9 cellular contexts compared by ENCODE assay signal in genomic region chr16:24700549-24701392, GRCh38. TPM values are rescaled to one million over a fixed set of nuclear protein-coding genes. Genes with fewer than 3 reads are reported as not detected.
DNase-seq lines count a peak whose midpoint lies in the region; ATAC-seq and TF ChIP-seq lines count a peak whose summit lies in the region.
"Had no signal": no experiment of that assay in that cellular context is flagged by ENCODE, and none has a peak within 500 bp of the region (broad histone marks: within the 10 kb centered on the region; RNA-seq: fewer than 3 reads in every experiment).

No MANE protein-coding gene starts in this region.

- DNase-seq in SIG-M5 treated with dmso at 0.1 percent for 504 hours (lab: John Stamatoyannopoulos, UW; ENCODE audit: unreplicated experiment) (peak; percentile 28), SIG-M5 (lab: John Stamatoyannopoulos, UW) (no peak), cardiac fibroblast (ENCODE audit: low read depth in 2 of 2) (peak; percentile 99), left lung (peak in 1 of 2 donors; percentile 68), type B pancreatic cell (ENCODE audit: extremely low spot score, unreplicated experiment) (no peak), GF-D8 (lab: John Stamatoyannopoulos, UW) (no peak), SKM-1 (lab: John Stamatoyannopoulos, UW; ENCODE audit: unreplicated experiment) (no peak)
- DNase-seq in stimulated activated CD4-positive, alpha-beta T cell treated with anti-CD3 and anti-CD28 coated beads, Interleukin-2, amount 100 ng/mL, for 24 hours, result no peak

- peaks cover 5 to 6% of the 10 kb centered on the region in 2 donors for H3K4me1 ChIP-seq in left lung
- H3K4me1 ChIP-seq: BLaER1 treated with 17β-estradiol and CSF1 and Interleukin-3, amounts not matched to agents 10 nM and 100 nM had no signal

- no peaks in the 10 kb centered on the region for H3K27me3 ChIP-seq in left lung
- H3K27me3 ChIP-seq: BLaER1 treated with 17β-estradiol and CSF1 and Interleukin-3, amounts not matched to agents 10 nM and 100 nM had no signal

- peak overlapping the region; percentile 33 to 49 for H3K27ac ChIP-seq in left lung
- H3K27ac ChIP-seq: BLaER1 treated with 17β-estradiol and CSF1 and Interleukin-3, amounts not matched to agents 10 nM and 100 nM had no signal

- peak overlapping the region; percentile 65 for H3K27ac Mint-ChIP-seq in type B pancreatic cell

- no peaks in the 10 kb centered on the region for H3K9me3 Mint-ChIP-seq in type B pancreatic cell

- ATAC-seq in left lung, result peak; percentile 95

- TF ChIP-seq CTCF in cardiac fibroblast (IDR thresholded peaks at IDR 0.05; ENCODE audit: low read depth, low read length), result peak; percentile 47
- peak in 1 of 2 donors; percentile 17 for TF ChIP-seq CTCF in left lung (IDR thresholded peaks at IDR 0.05)
- TF ChIP-seq CTCF in type B pancreatic cell (conservative IDR thresholded peaks at IDR 0.05), result no peak

- intact Hi-C loops in left lung (cut with DNase I), result no loop called here

- H3K36me3 ChIP-seq in left lung, result no peaks in the 10 kb centered on the region
- H3K36me3 ChIP-seq: BLaER1 treated with 17β-estradiol and CSF1 and Interleukin-3, amounts not matched to agents 10 nM and 100 nM had no signal

- peaks cover 6% of the 10 kb centered on the region for H3K4me1 Mint-ChIP-seq in type B pancreatic cell (ENCODE audit: unreplicated experiment)

- H3K27me3 Mint-ChIP-seq in type B pancreatic cell, result peaks cover 3% of the 10 kb centered on the region

- H3K36me3 Mint-ChIP-seq in type B pancreatic cell, result no peaks in the 10 kb centered on the region

- H3K4me3 ChIP-seq in cardiac fibroblast (replicated peaks in 1 of 2; ENCODE audit: low read depth in 2 of 2, low read length in 2 of 2) (no peak overlapping the region), left lung (no peak overlapping the region)
- H3K4me3 ChIP-seq: BLaER1 treated with 17β-estradiol and CSF1 and Interleukin-3, amounts not matched to agents 10 nM and 100 nM had no signal

- H3K4me3 Mint-ChIP-seq in type B pancreatic cell, result no peak overlapping the region

- H3K9me3 ChIP-seq in left lung, result no peaks in the 10 kb centered on the region
- H3K9me3 ChIP-seq: BLaER1 treated with 17β-estradiol and CSF1 and Interleukin-3, amounts not matched to agents 10 nM and 100 nM had no signal

RNA-seq across cellular contexts. Expression of gene TNRC6A, which starts 28.7 kb away (rescaled TPM):
- total RNA-seq in left lung (10 to 100 TPM; 34.0 to 40.6 TPM), type B pancreatic cell (ENCODE audit: low replicate concordance) (40.0 and 65.9 TPM in 2 replicates)

Comparison
In these comparisons a context has a peak if more than half of its experiments do, and no peak if none do; other contexts are left out.
1. DNase-seq: peak in SIG-M5 treated with dmso at 0.1 percent for 504 hours (single experiment) and cardiac fibroblast (2 of 2); none in SIG-M5 (single experiment), type B pancreatic cell (single experiment), stimulated activated CD4-positive, alpha-beta T cell treated with anti-CD3 and anti-CD28 coated beads, Interleukin-2, amount 100 ng/mL, for 24 hours (0 of 2), GF-D8 (single experiment) and SKM-1 (single experiment).